ENCODE assay signal across 2 cellular contexts in the genomic region with DNA sequence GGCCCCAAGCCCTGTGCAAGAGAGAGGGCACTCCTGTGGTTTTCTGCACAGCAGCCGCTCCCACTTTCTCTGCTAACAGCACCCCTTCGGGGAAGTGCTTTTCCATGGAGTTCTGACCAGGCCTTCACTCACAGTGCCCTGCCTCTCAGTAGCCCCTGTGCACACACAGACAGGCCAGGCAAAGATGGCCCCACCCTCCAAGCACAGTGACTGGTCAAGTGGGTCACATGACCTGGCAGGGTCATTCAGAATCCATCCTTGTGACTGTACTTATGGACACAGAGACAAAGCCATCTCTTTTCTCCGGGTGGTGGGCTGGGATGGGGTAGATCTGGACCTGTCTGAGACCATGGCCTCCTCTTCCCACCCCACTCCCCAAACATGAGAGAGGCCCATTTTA.
TF ChIP-seq lines count a peak whose summit lies in the region.

No MANE protein-coding gene starts in this region.

TF ChIP-seq in SK-N-SH, 30 proteins besides CTCF, POLR2A, EP300 and RAD21 (continued from another document):
- TF ChIP-seq SIN3A (IDR thresholded peaks at IDR 0.05; ENCODE audit: borderline replicate concordance, low read depth, low read length) (no peak), FOXJ3 (CRISPR knock-in tag; IDR thresholded peaks at IDR 0.05) (no peak)

TF ChIP-seq in SK-N-SH treated with all-trans-retinoic acid at 6 μM for 48 hours, 23 proteins besides CTCF, POLR2A, EP300 and RAD21:
- TF ChIP-seq, protein P1, sequence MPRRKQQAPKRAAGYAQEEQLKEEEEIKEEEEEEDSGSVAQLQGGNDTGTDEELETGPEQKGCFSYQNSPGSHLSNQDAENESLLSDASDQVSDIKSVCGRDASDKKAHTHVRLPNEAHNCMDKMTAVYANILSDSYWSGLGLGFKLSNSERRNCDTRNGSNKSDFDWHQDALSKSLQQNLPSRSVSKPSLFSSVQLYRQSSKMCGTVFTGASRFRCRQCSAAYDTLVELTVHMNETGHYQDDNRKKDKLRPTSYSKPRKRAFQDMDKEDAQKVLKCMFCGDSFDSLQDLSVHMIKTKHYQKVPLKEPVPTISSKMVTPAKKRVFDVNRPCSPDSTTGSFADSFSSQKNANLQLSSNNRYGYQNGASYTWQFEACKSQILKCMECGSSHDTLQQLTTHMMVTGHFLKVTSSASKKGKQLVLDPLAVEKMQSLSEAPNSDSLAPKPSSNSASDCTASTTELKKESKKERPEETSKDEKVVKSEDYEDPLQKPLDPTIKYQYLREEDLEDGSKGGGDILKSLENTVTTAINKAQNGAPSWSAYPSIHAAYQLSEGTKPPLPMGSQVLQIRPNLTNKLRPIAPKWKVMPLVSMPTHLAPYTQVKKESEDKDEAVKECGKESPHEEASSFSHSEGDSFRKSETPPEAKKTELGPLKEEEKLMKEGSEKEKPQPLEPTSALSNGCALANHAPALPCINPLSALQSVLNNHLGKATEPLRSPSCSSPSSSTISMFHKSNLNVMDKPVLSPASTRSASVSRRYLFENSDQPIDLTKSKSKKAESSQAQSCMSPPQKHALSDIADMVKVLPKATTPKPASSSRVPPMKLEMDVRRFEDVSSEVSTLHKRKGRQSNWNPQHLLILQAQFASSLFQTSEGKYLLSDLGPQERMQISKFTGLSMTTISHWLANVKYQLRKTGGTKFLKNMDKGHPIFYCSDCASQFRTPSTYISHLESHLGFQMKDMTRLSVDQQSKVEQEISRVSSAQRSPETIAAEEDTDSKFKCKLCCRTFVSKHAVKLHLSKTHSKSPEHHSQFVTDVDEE (CRISPR knock-in tag; IDR thresholded peaks at IDR 0.05): no peak
- TF ChIP-seq, protein P2, sequence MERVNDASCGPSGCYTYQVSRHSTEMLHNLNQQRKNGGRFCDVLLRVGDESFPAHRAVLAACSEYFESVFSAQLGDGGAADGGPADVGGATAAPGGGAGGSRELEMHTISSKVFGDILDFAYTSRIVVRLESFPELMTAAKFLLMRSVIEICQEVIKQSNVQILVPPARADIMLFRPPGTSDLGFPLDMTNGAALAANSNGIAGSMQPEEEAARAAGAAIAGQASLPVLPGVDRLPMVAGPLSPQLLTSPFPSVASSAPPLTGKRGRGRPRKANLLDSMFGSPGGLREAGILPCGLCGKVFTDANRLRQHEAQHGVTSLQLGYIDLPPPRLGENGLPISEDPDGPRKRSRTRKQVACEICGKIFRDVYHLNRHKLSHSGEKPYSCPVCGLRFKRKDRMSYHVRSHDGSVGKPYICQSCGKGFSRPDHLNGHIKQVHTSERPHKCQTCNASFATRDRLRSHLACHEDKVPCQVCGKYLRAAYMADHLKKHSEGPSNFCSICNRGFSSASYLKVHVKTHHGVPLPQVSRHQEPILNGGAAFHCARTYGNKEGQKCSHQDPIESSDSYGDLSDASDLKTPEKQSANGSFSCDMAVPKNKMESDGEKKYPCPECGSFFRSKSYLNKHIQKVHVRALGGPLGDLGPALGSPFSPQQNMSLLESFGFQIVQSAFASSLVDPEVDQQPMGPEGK (CRISPR knock-in tag; IDR thresholded peaks at IDR 0.05; ENCODE audit: borderline replicate concordance): no peak
- TF ChIP-seq CSDC2 (CRISPR knock-in tag; IDR thresholded peaks at IDR 0.05) (no peak), BACH2 (CRISPR knock-in tag; IDR thresholded peaks at IDR 0.05; ENCODE audit: borderline replicate concordance) (no peak), GLIS3 (CRISPR knock-in tag; IDR thresholded peaks at IDR 0.05) (no peak), ESRRG (CRISPR knock-in tag; IDR thresholded peaks at IDR 0.05) (no peak), ARNTL (CRISPR knock-in tag; IDR thresholded peaks at IDR 0.05; ENCODE audit: borderline replicate concordance, low read depth) (no peak), ZNF8 (CRISPR knock-in tag; IDR thresholded peaks at IDR 0.05) (no peak), ZNF565 (CRISPR knock-in tag; conservative IDR thresholded peaks at IDR 0.05; ENCODE audit: low read depth) (no peak), ZFP3 (CRISPR knock-in tag; IDR thresholded peaks at IDR 0.05) (no peak)
- TF ChIP-seq, protein P3, sequence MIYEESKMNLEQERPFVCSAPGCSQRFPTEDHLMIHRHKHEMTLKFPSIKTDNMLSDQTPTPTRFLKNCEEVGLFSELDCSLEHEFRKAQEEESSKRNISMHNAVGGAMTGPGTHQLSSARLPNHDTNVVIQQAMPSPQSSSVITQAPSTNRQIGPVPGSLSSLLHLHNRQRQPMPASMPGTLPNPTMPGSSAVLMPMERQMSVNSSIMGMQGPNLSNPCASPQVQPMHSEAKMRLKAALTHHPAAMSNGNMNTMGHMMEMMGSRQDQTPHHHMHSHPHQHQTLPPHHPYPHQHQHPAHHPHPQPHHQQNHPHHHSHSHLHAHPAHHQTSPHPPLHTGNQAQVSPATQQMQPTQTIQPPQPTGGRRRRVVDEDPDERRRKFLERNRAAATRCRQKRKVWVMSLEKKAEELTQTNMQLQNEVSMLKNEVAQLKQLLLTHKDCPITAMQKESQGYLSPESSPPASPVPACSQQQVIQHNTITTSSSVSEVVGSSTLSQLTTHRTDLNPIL (CRISPR knock-in tag; IDR thresholded peaks at IDR 0.05; ENCODE audit: low read depth): no peak
- TF ChIP-seq, protein P4, sequence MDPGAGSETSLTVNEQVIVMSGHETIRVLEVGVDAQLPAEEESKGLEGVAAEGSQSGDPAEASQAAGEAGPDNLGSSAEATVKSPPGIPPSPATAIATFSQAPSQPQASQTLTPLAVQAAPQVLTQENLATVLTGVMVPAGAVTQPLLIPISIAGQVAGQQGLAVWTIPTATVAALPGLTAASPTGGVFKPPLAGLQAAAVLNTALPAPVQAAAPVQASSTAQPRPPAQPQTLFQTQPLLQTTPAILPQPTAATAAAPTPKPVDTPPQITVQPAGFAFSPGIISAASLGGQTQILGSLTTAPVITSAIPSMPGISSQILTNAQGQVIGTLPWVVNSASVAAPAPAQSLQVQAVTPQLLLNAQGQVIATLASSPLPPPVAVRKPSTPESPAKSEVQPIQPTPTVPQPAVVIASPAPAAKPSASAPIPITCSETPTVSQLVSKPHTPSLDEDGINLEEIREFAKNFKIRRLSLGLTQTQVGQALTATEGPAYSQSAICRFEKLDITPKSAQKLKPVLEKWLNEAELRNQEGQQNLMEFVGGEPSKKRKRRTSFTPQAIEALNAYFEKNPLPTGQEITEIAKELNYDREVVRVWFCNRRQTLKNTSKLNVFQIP (CRISPR knock-in tag; IDR thresholded peaks at IDR 0.05; ENCODE audit: borderline replicate concordance, low read depth): no peak
